In genomic region chr15:32870240-32871033, GRCh38 we compare ENCODE assay signal across 9 cellular contexts.
DNase-seq lines count a peak whose midpoint lies in the region; ATAC-seq and TF ChIP-seq lines count a peak whose summit lies in the region.
"Had no signal": no experiment of that assay in that cellular context is flagged by ENCODE, and none has a peak within 500 bp of the region (broad histone marks: within the 10 kb centered on the region; RNA-seq: fewer than 3 reads in every experiment).

No MANE protein-coding gene starts in this region.

- no peak overlapping the region for H3K4me3 ChIP-seq in AG09309 (ENCODE audit: control insufficient read depth, low read depth, low read length)
- no peak overlapping the region for H3K4me3 ChIP-seq in esophagus muscularis mucosa
- H3K4me3 ChIP-seq in testis, result no peak overlapping the region

- intact Hi-C loops in esophagus muscularis mucosa (cut with DNase I), result no loop called here
- intact Hi-C loops in testis (cut with DNase I; ENCODE audit: low total_unique reads), result no loop called here

- TF ChIP-seq POLR2A in esophagus muscularis mucosa (IDR thresholded peaks at IDR 0.05; ENCODE audit: low read depth) (no peak), testis (IDR thresholded peaks at IDR 0.05) (no peak)

- peak; percentile 99 for DNase-seq in AG09309 (ENCODE audit: low read depth)
- DNase-seq in MV-4-11 (lab: John Stamatoyannopoulos, UW), result peak; percentile 6
- no peak for DNase-seq in esophagus muscularis mucosa (ENCODE audit: extremely low spot score)
- no peak for DNase-seq in NCI-H1048 (lab: John Stamatoyannopoulos, UW)
- no peak for DNase-seq in testis
- DNase-seq in effector CD4-positive, alpha-beta T cell, result no peak
- DNase-seq: NCI-H146 had no signal

- H3K27ac ChIP-seq in esophagus muscularis mucosa (replicated peaks in 1 of 4) (peak overlapping the region; percentile 78 to 86 (median 84)), testis (no peak overlapping the region)

- WGBS in esophagus muscularis mucosa, result 65% methylated on average over 14 of the region's 14 CpGs
- 91% methylated on average over 14 of the region's 14 CpGs for WGBS in testis, 2 donors

- no peaks in the 10 kb centered on the region for H3K36me3 ChIP-seq in esophagus muscularis mucosa
- H3K36me3 ChIP-seq in testis (ENCODE audit: low read depth, missing control alignments), result no peaks in the 10 kb centered on the region

- TF ChIP-seq CTCF in AG09309 (IDR thresholded peaks at IDR 0.05; ENCODE audit: control insufficient read depth, insufficient read depth, low read depth, low read length, missing control alignments) (no peak), esophagus muscularis mucosa (IDR thresholded peaks at IDR 0.05) (no peak), testis (IDR thresholded peaks at IDR 0.05) (no peak)

- peak; percentile 88 for TF ChIP-seq EP300 in esophagus muscularis mucosa (IDR thresholded peaks at IDR 0.05)

- no peaks in the 10 kb centered on the region for H3K27me3 ChIP-seq in esophagus muscularis mucosa
- no peaks in the 10 kb centered on the region for H3K27me3 ChIP-seq in testis

- ATAC-seq in GM21367 (IDR thresholded peaks at IDR 0.05; ENCODE audit: unreplicated experiment) (peak; percentile 53), GM21717 (IDR thresholded peaks at IDR 0.05; ENCODE audit: unreplicated experiment) (no peak)

- H3K9me3 ChIP-seq in esophagus muscularis mucosa (no peaks in the 10 kb centered on the region), testis (no peaks in the 10 kb centered on the region)

- H3K4me1 ChIP-seq in esophagus muscularis mucosa (peaks cover 6 to 87% (median 84%) of the 10 kb centered on the region in 4 donors), testis (no peaks in the 10 kb centered on the region)

Comparison
In these comparisons a context has a peak if more than half of its experiments do, and no peak if none do; other contexts are left out.
1. DNase-seq: peak in AG09309 (single experiment) and MV-4-11 (single experiment); none in esophagus muscularis mucosa (single experiment), NCI-H1048 (single experiment), testis (single experiment) and effector CD4-positive, alpha-beta T cell (single experiment).
2. H3K27ac ChIP-seq: peak in esophagus muscularis mucosa (4 of 4); none in testis (0 of 2).